24 cellular contexts compared by ENCODE assay signal in genomic region chr11:29707924-29708323, GRCh38.
"Had no signal": no experiment of that assay in that cellular context is flagged by ENCODE, and none has a peak within 500 bp of the region (broad histone marks: within the 10 kb centered on the region; RNA-seq: fewer than 3 reads in every experiment).

No MANE protein-coding gene starts in this region.

- H3K9me3 ChIP-seq: colonic mucosa, esophagus muscularis mucosa, esophagus squamous epithelium, gastrocnemius medialis, gastroesophageal sphincter had no signal

- H3K4me3 ChIP-seq: colonic mucosa, coronary artery, dorsolateral prefrontal cortex, esophagus muscularis mucosa, esophagus squamous epithelium, gastrocnemius medialis, gastroesophageal sphincter, heart left ventricle, heart right ventricle had no signal

- H3K4me1 ChIP-seq: colonic mucosa, esophagus muscularis mucosa, esophagus squamous epithelium, foreskin keratinocyte, gastrocnemius medialis, gastroesophageal sphincter had no signal

- H3K36me3 ChIP-seq: colonic mucosa, esophagus muscularis mucosa, esophagus squamous epithelium, gastrocnemius medialis, gastroesophageal sphincter, heart left ventricle, heart right ventricle had no signal

- ATAC-seq: effector memory CD8-positive, alpha-beta T cell; esophagus mucosa; foreskin keratinocyte; gastrocnemius medialis; gastroesophageal sphincter had no signal

- H3K27ac ChIP-seq: colonic mucosa, coronary artery, dorsolateral prefrontal cortex, epithelial cell of prostate, esophagus muscularis mucosa, esophagus squamous epithelium, foreskin keratinocyte, gastrocnemius medialis, gastroesophageal sphincter, heart left ventricle, heart right ventricle had no signal

- H3K27me3 ChIP-seq: colonic mucosa, dorsolateral prefrontal cortex, esophagus muscularis mucosa, esophagus squamous epithelium, foreskin keratinocyte, gastrocnemius medialis, gastroesophageal sphincter, heart left ventricle, heart right ventricle had no signal

- DNase-seq: colonic mucosa; cortex of kidney; dermis blood vessel endothelial cell; dorsolateral prefrontal cortex; effector CD4-positive, alpha-beta T cell; effector CD8-positive, alpha-beta T cell; effector memory CD4-positive, alpha-beta T cell; effector memory CD8-positive, alpha-beta T cell; endodermal cell; erythroblast; esophagus squamous epithelium; foreskin fibroblast; foreskin keratinocyte; foreskin melanocyte; gastrocnemius medialis; glutamatergic neuron; head of caudate nucleus; heart left ventricle; heart right ventricle had no signal
